In genomic region chr13:101785858-101786257, GRCh38 we compare ENCODE assay signal across 8 cellular contexts.
A peak's percentile ranks its signal among the peaks of the same experiment; 100 is the strongest.
DNase-seq lines count a peak whose midpoint lies in the region; ATAC-seq and TF ChIP-seq lines count a peak whose summit lies in the region.

No MANE protein-coding gene starts in this region.

- H3K9me3 ChIP-seq in left ventricle myocardium inferior (replicated peaks), result no peaks in the 10 kb centered on the region
- H3K9me3 ChIP-seq in ovary, result no peaks in the 10 kb centered on the region

- H3K27ac ChIP-seq in left ventricle myocardium inferior (replicated peaks) (no peak overlapping the region), ovary (no peak overlapping the region)

- ATAC-seq in HG02610 (IDR thresholded peaks at IDR 0.05; ENCODE audit: unreplicated experiment) (no peak), GM19324 (IDR thresholded peaks at IDR 0.05; ENCODE audit: low FRiP score, unreplicated experiment) (no peak)

- TF ChIP-seq CTCF in left ventricle myocardium inferior (IDR thresholded peaks at IDR 0.05; ENCODE audit: borderline replicate concordance), result peak; percentile 64
- TF ChIP-seq CTCF in ovary (IDR thresholded peaks at IDR 0.05), result no peak

- WGBS in ovary, 3 donors, result 17 to 53% (median 21%) methylated on average over 1 of the region's 1 CpG

- no peaks in the 10 kb centered on the region for H3K4me1 ChIP-seq in left ventricle myocardium inferior
- no peaks in the 10 kb centered on the region for H3K4me1 ChIP-seq in ovary (ENCODE audit: insufficient read depth)

- TF ChIP-seq EP300 in ovary (IDR thresholded peaks at IDR 0.05), result no peak

- DNase-seq in Daoy (ENCODE audit: low read depth), result peak; percentile 50
- DNase-seq in LHCN-M2 (ENCODE audit: low read depth), result peak; percentile 24
- DNase-seq in RPMI8226, result peak; percentile 21
- peak; percentile 19 for DNase-seq in left ventricle myocardium inferior
- no peak for DNase-seq in ovary
- DNase-seq in NOMO-1 treated with dmso at 0.1 percent for 144 hours (lab: John Stamatoyannopoulos, UW; ENCODE audit: unreplicated experiment), result no peak

- no peak for TF ChIP-seq POLR2A in ovary (IDR thresholded peaks at IDR 0.05)

- H3K36me3 ChIP-seq in left ventricle myocardium inferior, result no peaks in the 10 kb centered on the region
- no peaks in the 10 kb centered on the region for H3K36me3 ChIP-seq in ovary

- intact Hi-C loops in left ventricle myocardium inferior (cut with micrococcal nuclease), result no loop called here
- intact Hi-C loops in ovary (cut with DNase I), result no loop called here

- H3K4me3 ChIP-seq in left ventricle myocardium inferior (no peak overlapping the region), ovary (no peak overlapping the region)

- no peaks in the 10 kb centered on the region for H3K27me3 ChIP-seq in left ventricle myocardium inferior (ENCODE audit: low read depth)
- H3K27me3 ChIP-seq in ovary, result no peaks in the 10 kb centered on the region

Comparison
In these comparisons a context has a peak if more than half of its experiments do, and no peak if none do; other contexts are left out.
1. DNase-seq: peak in Daoy (single experiment), LHCN-M2 (single experiment), RPMI8226 (single experiment) and left ventricle myocardium inferior (single experiment); none in ovary (0 of 5) and NOMO-1 treated with dmso at 0.1 percent for 144 hours (single experiment).